In genomic region chr4:81592698-81593097, GRCh38 we compare ENCODE assay signal across 25 cellular contexts.
"Had no signal": no experiment of that assay in that cellular context is flagged by ENCODE, and none has a peak within 500 bp of the region (broad histone marks: within the 10 kb centered on the region; RNA-seq: fewer than 3 reads in every experiment).

No MANE protein-coding gene starts in this region.

- DNase-seq: IMR-90, Karpas-422, KG1, MM.1S, MV-4-11, NCI-H1048, NCI-H1105, NCI-H1417, NCI-H1436 treated with DMSO at 0.1 percent for 48 hours, NCI-H1694, NCI-H187 treated with DMSO at 0.1 percent for 48 hours, NCI-H2029 treated with DMSO at 0.1 percent for 48 hours, NCI-H2171 treated with DMSO at 0.1 percent for 48 hours, NCI-H345, NCI-H446 treated with DMSO at 0.1 percent for 48 hours, NCI-H510A treated with DMSO at 0.1 percent for 48 hours, NCI-H526 treated with DMSO at 0.1 percent for 48 hours, NCI-H748 treated with DMSO at 0.1 percent for 48 hours, PC-3, SHP77, SK-N-SH, SW 1271 had no signal

- H3K27ac ChIP-seq: RWPE1 had no signal

- H3K9me3 ChIP-seq: SK-N-SH had no signal

- H3K9me2 ChIP-seq: SK-N-SH had no signal

- H3K9ac ChIP-seq: SK-N-SH had no signal

- H3K4me2 ChIP-seq: SK-N-SH had no signal

- ATAC-seq: HepG2, Panc1, PC-3 had no signal
